ENCODE assay signal across 12 cellular contexts in genomic region chr21:37636152-37636860, GRCh38.
DNase-seq lines count a peak whose midpoint lies in the region; ATAC-seq and TF ChIP-seq lines count a peak whose summit lies in the region.
"Had no signal": no experiment of that assay in that cellular context is flagged by ENCODE, and none has a peak within 500 bp of the region (broad histone marks: within the 10 kb centered on the region; RNA-seq: fewer than 3 reads in every experiment).

No MANE protein-coding gene starts in this region.

- H3K79me2 ChIP-seq in hepatocyte = no peaks in the 10 kb centered on the region
- H3K79me2 ChIP-seq in OCI-LY7 (ENCODE audit: insufficient read depth, low read depth, low read length) = no peaks in the 10 kb centered on the region

- H2AFZ ChIP-seq in hepatocyte = no peak overlapping the region
- H2AFZ ChIP-seq in OCI-LY7 (ENCODE audit: low read length) = no peak overlapping the region

- peak overlapping the region; percentile 47 for H3K4me2 ChIP-seq in hepatocyte
- H3K4me2 ChIP-seq in OCI-LY7 (ENCODE audit: low read length) = no peak overlapping the region

- H3K4me1 ChIP-seq in hepatocyte (ENCODE audit: insufficient read depth) = peaks cover 11% of the 10 kb centered on the region
- no peaks in the 10 kb centered on the region for H3K4me1 ChIP-seq in upper lobe of right lung
- no peaks in the 10 kb centered on the region for H3K4me1 ChIP-seq in OCI-LY7 (ENCODE audit: insufficient read depth, low read length, poor library complexity, severe bottlenecking)
- H3K4me1 ChIP-seq: prostate gland had no signal

- peak; percentile 33 for DNase-seq in HS-27A (ENCODE audit: low read depth)
- peak; percentile 63 to 67 for DNase-seq in T47D (ENCODE audit: low read depth in 1 of 2, low spot score in 1 of 2)
- peak; percentile 66 for DNase-seq in hepatocyte (ENCODE audit: low spot score)
- no peak for DNase-seq in upper lobe of right lung
- DNase-seq in OCI-LY7 (ENCODE audit: low spot score) = no peak
- DNase-seq in epidermal melanocyte (ENCODE audit: insufficient read length, low spot score) = no peak
- DNase-seq: activated CD8-positive, alpha-beta T cell treated with anti-CD3 and anti-CD28 coated beads, Interleukin-2, amount 10 ng/mL, durations not matched to agents 7 days and 5 days; DND-41; NCI-H1436; NK-92 treated with Interleukin-12 subunit alpha and Interleukin-12 subunit beta, amount 100 ng/mL, for 24 hours had no signal

- H3K9me3 ChIP-seq in hepatocyte (ENCODE audit: low read depth) (no peaks in the 10 kb centered on the region), upper lobe of right lung (no peaks in the 10 kb centered on the region), OCI-LY7 (ENCODE audit: low read length) (no peaks in the 10 kb centered on the region)
- H3K9me3 ChIP-seq: prostate gland had no signal

- ATAC-seq in upper lobe of right lung (peak; percentile 55), HG02759 (IDR thresholded peaks at IDR 0.05; ENCODE audit: unreplicated experiment) (no peak)
- ATAC-seq: activated CD8-positive, alpha-beta T cell treated with anti-CD3 and anti-CD28 coated beads, Interleukin-2, amount 10 ng/mL, durations not matched to agents 7 days and 5 days had no signal

- H4K20me1 ChIP-seq in hepatocyte (ENCODE audit: insufficient read depth, poor library complexity, severe bottlenecking) (no peaks in the 10 kb centered on the region), OCI-LY7 (ENCODE audit: insufficient read depth, low read length) (no peaks in the 10 kb centered on the region)

- in situ Hi-C loops in T47D (cut with HindIII; ENCODE audit: low pct_unique_long_range_greater_than_20kb, low sequenced_read_pairs) = no loop called here

- no peak overlapping the region for H3K4me3 ChIP-seq in hepatocyte
- no peak overlapping the region for H3K4me3 ChIP-seq in upper lobe of right lung
- no peak overlapping the region for H3K4me3 ChIP-seq in OCI-LY7 (ENCODE audit: low read depth, low read length, poor library complexity, severe bottlenecking)
- H3K4me3 ChIP-seq: prostate gland had no signal

- CTCF ChIA-PET in OCI-LY7 (lab: Charles Lee; ENCODE audit: unreplicated experiment) = no interaction called here

- no peak for TF ChIP-seq CTCF in hepatocyte (IDR thresholded peaks at IDR 0.05; ENCODE audit: poor library complexity)
- no peak for TF ChIP-seq CTCF in upper lobe of right lung (IDR thresholded peaks at IDR 0.05)
- TF ChIP-seq CTCF in OCI-LY7 (conservative IDR thresholded peaks at IDR 0.05; ENCODE audit: low read length) = no peak

- H3K27me3 ChIP-seq in hepatocyte (no peaks in the 10 kb centered on the region), upper lobe of right lung (peaks cover 5% of the 10 kb centered on the region)

- BruUV-seq in OCI-LY7 (replicated peaks; lab: Mats Ljungman, UMichigan) = no TSS peak

- H3K36me3 ChIP-seq in hepatocyte (replicated peaks; ENCODE audit: insufficient read depth, low read depth) (no peaks in the 10 kb centered on the region), upper lobe of right lung (no peaks in the 10 kb centered on the region), OCI-LY7 (ENCODE audit: insufficient read depth, low read length) (no peaks in the 10 kb centered on the region)
- H3K36me3 ChIP-seq: prostate gland had no signal

- H3K27ac ChIP-seq in hepatocyte = peak overlapping the region; percentile 93
- H3K27ac ChIP-seq in upper lobe of right lung = no peak overlapping the region
- H3K27ac ChIP-seq in OCI-LY7 (ENCODE audit: low read depth, low read length, poor library complexity, severe bottlenecking) = no peak overlapping the region
- H3K27ac ChIP-seq: prostate gland had no signal

- no peaks in the 10 kb centered on the region for H3K9me2 ChIP-seq in hepatocyte (replicated peaks; ENCODE audit: insufficient read depth)
- H3K9me2 ChIP-seq in OCI-LY7 (ENCODE audit: insufficient read depth, low read length) = no peaks in the 10 kb centered on the region

- 61% methylated on average over 8 of the region's 8 CpGs for WGBS in hepatocyte (ENCODE audit: low lambda C conversion rate, missing lambda C conversion rate)

- intact Hi-C loops in upper lobe of right lung (cut with DNase I) (no loop called here), OCI-LY7 (cut with micrococcal nuclease; ENCODE audit: unreplicated experiment) (no loop called here)

- POLR2A ChIA-PET in OCI-LY7 (lab: Charles Lee) = no interaction called here

Comparison
In these comparisons a context has a peak if more than half of its experiments do, and no peak if none do; other contexts are left out.
1. DNase-seq: peak in HS-27A (single experiment), T47D (2 of 2) and hepatocyte (single experiment); none in upper lobe of right lung (single experiment), OCI-LY7 (single experiment) and epidermal melanocyte (single experiment).